In genomic region chr16:26563018-26563417, GRCh38 we compare ENCODE assay signal across 27 cellular contexts.
"Had no signal": no experiment of that assay in that cellular context is flagged by ENCODE, and none has a peak within 500 bp of the region (broad histone marks: within the 10 kb centered on the region; RNA-seq: fewer than 3 reads in every experiment).

No MANE protein-coding gene starts in this region.

- H3K27ac ChIP-seq: stomach, suprapubic skin, testis, thoracic aorta, thyroid gland, tibial artery, tibial nerve, transverse colon, upper lobe of left lung, upper lobe of right lung, uterus, vagina had no signal

- DNase-seq: stimulated activated CD4-positive, alpha-beta T cell treated with anti-CD3 and anti-CD28 coated beads, Interleukin-2, amount 100 ng/mL, for 48 hours; stimulated activated CD4-positive, alpha-beta T cell treated with anti-CD3 and anti-CD28 coated beads, Interleukin-4, amount 100 ng/mL, for 1 hour; stimulated activated CD4-positive, alpha-beta T cell treated with anti-CD3 and anti-CD28 coated beads, Interleukin-4, amount 100 ng/mL, for 24 hours; stimulated activated CD4-positive, alpha-beta T cell treated with anti-CD3 and anti-CD28 coated beads, Interleukin-4, amount 100 ng/mL, for 4 hours; stimulated activated CD8-positive, alpha-beta memory T cell treated with anti-CD3 and anti-CD28 coated beads, Interleukin-4, amount 100 ng/mL, for 48 hours; stimulated activated naive B cell treated with anti-CD40 and anti-IgM and Interleukin-4, amounts not matched to agents 10 μg/mL and 1 μg/mL and 100 μg/mL, for 72 hours; stimulated activated naive CD4-positive, alpha-beta T cell; stimulated activated naive CD4-positive, alpha-beta T cell treated with Interleukin-2 at 50 U/mL for 16 hours; stimulated activated naive CD8-positive, alpha-beta T cell treated with anti-CD3 and anti-CD28 coated beads, Interleukin-15, amount 100 ng/mL, for 72 hours; stimulated activated naive CD8-positive, alpha-beta T cell treated with anti-CD3 and anti-CD28 coated beads, Interleukin-15, Interleukin-2, amounts not matched to agents 100 U/mL and 50 U/mL, for 24 hours; stomach; substantia nigra; testis; thyroid gland; tibial artery; transverse colon; trophoblast cell; upper lobe of left lung; upper lobe of right lung; uterus had no signal

- ATAC-seq: stimulated activated effector memory CD8-positive, alpha-beta T cell treated with anti-CD3 and anti-CD28 coated beads, Interleukin-12 subunit alpha, Interleukin-12 subunit beta, amount 100 ng/mL, for 72 hours; stimulated activated memory B cell treated with anti-CD40 and anti-IgM and Interleukin-4, amounts not matched to agents 10 μg/mL and 1 μg/mL and 100 μg/mL, for 72 hours; stimulated activated naive B cell treated with anti-CD40 and anti-IgM and Interleukin-4, amounts not matched to agents 10 μg/mL and 1 μg/mL and 100 μg/mL, for 72 hours; stimulated activated naive CD8-positive, alpha-beta T cell treated with anti-CD3 and anti-CD28 coated beads, Interleukin-15, amount 100 ng/mL, for 72 hours; stimulated activated naive CD8-positive, alpha-beta T cell treated with anti-CD3 and anti-CD28 coated beads, Interleukin-15, Interleukin-2, amounts not matched to agents 100 U/mL and 50 U/mL, for 24 hours; upper lobe of right lung had no signal

- H3K9me3 ChIP-seq: stomach, suprapubic skin, testis, thoracic aorta, thyroid gland, tibial artery, transverse colon, upper lobe of left lung, upper lobe of right lung, uterus, vagina had no signal

- FAIRE-seq: urothelium cell line had no signal

- H3K27me3 ChIP-seq: testis, thyroid gland, tibial artery, tibial nerve, transverse colon, upper lobe of left lung, uterus, vagina had no signal

- H3K4me1 ChIP-seq: stomach, suprapubic skin, testis, thyroid gland, tibial artery, tibial nerve, transverse colon, upper lobe of left lung, upper lobe of right lung, uterus, vagina had no signal

- H3K36me3 ChIP-seq: stomach, suprapubic skin, thoracic aorta, thyroid gland, tibial artery, tibial nerve, transverse colon, upper lobe of left lung, upper lobe of right lung, uterus, vagina had no signal

- H3K4me3 ChIP-seq: stomach, suprapubic skin, testis, thoracic aorta, thyroid gland, tibial artery, tibial nerve, transverse colon, upper lobe of left lung, upper lobe of right lung, uterus, vagina had no signal
